24 cellular contexts compared by ENCODE assay signal in genomic region chr1:59554752-59555151, GRCh38.
"Had no signal": no experiment of that assay in that cellular context is flagged by ENCODE, and none has a peak within 500 bp of the region (broad histone marks: within the 10 kb centered on the region; RNA-seq: fewer than 3 reads in every experiment).

No MANE protein-coding gene starts in this region.

- H3K4me2 ChIP-seq: SK-N-SH had no signal

- H3K4me3 ChIP-seq: MG63, SJSA1 had no signal

- H3K9ac ChIP-seq: SK-N-SH had no signal

- H3K27me3 ChIP-seq: MG63, SJSA1 had no signal

- DNase-seq: KBM-7, MG63, NCI-H1092, NCI-H1105 treated with DMSO at 0.1 percent for 48 hours, NCI-H1417 treated with DMSO at 0.1 percent for 48 hours, NCI-H146, NCI-H1694 treated with DMSO at 0.1 percent for 48 hours, NCI-H1930, NCI-H2081, NCI-H2107, NCI-H2227 treated with DMSO at 0.1 percent for 48 hours, NCI-H446, NCI-H510A, NCI-H524 treated with DMSO at 0.1 percent for 48 hours, NCI-H69, NCI-H774, Right ventricle myocardium superior, RPMI8226, SIG-M5 had no signal

- FAIRE-seq: HTR-8/SVneo, RCC 7860 had no signal

- H3K27ac ChIP-seq: HL-60, SJSA1 had no signal

- H3K36me3 ChIP-seq: MG63, SJSA1 had no signal

- H3K9me3 ChIP-seq: MG63 had no signal

- H3K4me1 ChIP-seq: SJSA1 had no signal
